ENCODE assay signal across 19 cellular contexts in the genomic region with DNA sequence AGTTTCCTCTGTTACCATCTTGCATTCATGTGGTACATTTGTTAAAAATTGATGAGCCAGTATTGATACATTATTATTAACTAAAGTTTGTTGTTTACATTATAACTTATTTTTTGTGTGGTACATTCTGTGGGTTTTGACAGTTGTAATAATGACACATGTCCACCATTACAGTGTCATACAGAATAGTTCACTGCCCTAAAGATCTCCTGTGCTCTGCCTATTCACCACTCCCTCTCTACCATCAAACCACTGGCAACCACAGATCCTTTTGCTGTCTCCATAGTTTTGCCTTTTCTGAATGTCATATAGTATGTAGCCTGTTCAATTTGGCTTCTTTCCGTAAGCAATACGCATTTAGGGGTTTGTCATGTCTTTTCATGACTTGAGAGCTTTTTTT.
"Had no signal": no experiment of that assay in that cellular context is flagged by ENCODE, and none has a peak within 500 bp of the region (broad histone marks: within the 10 kb centered on the region; RNA-seq: fewer than 3 reads in every experiment).

No MANE protein-coding gene starts in this region.

- H3K27me3 ChIP-seq: foreskin keratinocyte, hepatocyte, neutrophil, suprapubic skin, thyroid gland, uterus had no signal

- H2AFZ ChIP-seq: hepatocyte had no signal

- H3K4me1 ChIP-seq: foreskin keratinocyte, suprapubic skin, uterus had no signal

- H3K4me2 ChIP-seq: hepatocyte had no signal

- H3K79me2 ChIP-seq: hepatocyte had no signal

- H3K4me3 Mint-ChIP-seq: endodermal cell, naive B cell, type B pancreatic cell had no signal

- H3K27me3 Mint-ChIP-seq: naive B cell, type B pancreatic cell had no signal

- H3K4me3 ChIP-seq: hepatocyte, lung, suprapubic skin, thyroid gland, uterus had no signal

- H3K36me3 ChIP-seq: neutrophil, suprapubic skin, thyroid gland, uterus had no signal

- ATAC-seq: foreskin keratinocyte, left colon, left ventricle myocardium superior, right cardiac atrium had no signal

- H3K27ac ChIP-seq: foreskin keratinocyte, hepatocyte, neutrophil, suprapubic skin, thyroid gland, uterus had no signal

- H3K9me3 Mint-ChIP-seq: endodermal cell, naive B cell, type B pancreatic cell had no signal

- H3K27ac Mint-ChIP-seq: endodermal cell, type B pancreatic cell had no signal

- H3K9me3 ChIP-seq: neutrophil, suprapubic skin, thyroid gland, uterus had no signal

- DNase-seq: endodermal cell; erythroblast; foreskin keratinocyte; head of caudate nucleus; kidney; left colon; left ventricle myocardium superior; naive B cell; right cardiac atrium; small intestine; stimulated activated CD4-positive, alpha-beta T cell treated with anti-CD3 and anti-CD28 coated beads, Interleukin-2, amount 100 ng/mL, for 48 hours; stimulated activated naive CD8-positive, alpha-beta T cell treated with anti-CD3 and anti-CD28 coated beads, Interleukin-15, Interleukin-2, amounts not matched to agents 100 U/mL and 50 U/mL, for 24 hours; thyroid gland; uterus had no signal
